ENCODE assay signal across 1 cellular context in genomic region chr20:35431621-35432429, GRCh38.
TF ChIP-seq lines count a peak whose summit lies in the region.

No MANE protein-coding gene starts in this region.

TF ChIP-seq in GM23338, 12 proteins besides CTCF, POLR2A, EP300 and RAD21:
- no peak for TF ChIP-seq REST (IDR thresholded peaks at IDR 0.05; ENCODE audit: unreplicated experiment)
- no peak for TF ChIP-seq EZH2phosphoT487 (IDR thresholded peaks at IDR 0.05; ENCODE audit: unreplicated experiment)
- TF ChIP-seq EZH2 (IDR thresholded peaks at IDR 0.05; ENCODE audit: low read depth, unreplicated experiment): no peak
- no peak for TF ChIP-seq POLR2AphosphoS5 (IDR thresholded peaks at IDR 0.05; ENCODE audit: low read depth)
- TF ChIP-seq ZNF462 (CRISPR knock-in tag; IDR thresholded peaks at IDR 0.05): no peak
- TF ChIP-seq ETS1 (IDR thresholded peaks at IDR 0.05): no peak
- no peak for TF ChIP-seq ZNF331 (CRISPR knock-in tag; IDR thresholded peaks at IDR 0.05; ENCODE audit: low read depth)
- TF ChIP-seq ZNF114 (CRISPR knock-in tag; IDR thresholded peaks at IDR 0.05): no peak
- no peak for TF ChIP-seq JUNB (IDR thresholded peaks at IDR 0.05; ENCODE audit: unreplicated experiment)
- TF ChIP-seq CREB1 (CRISPR knock-in tag; IDR thresholded peaks at IDR 0.05; ENCODE audit: low read depth): no peak
- no peak for TF ChIP-seq STAT1 (IDR thresholded peaks at IDR 0.05; ENCODE audit: unreplicated experiment)
- TF ChIP-seq NANOG (IDR thresholded peaks at IDR 0.05; ENCODE audit: borderline replicate concordance): no peak
